Comparison of ENCODE assay signal across 23 cellular contexts in genomic region chr12:69022674-69023073, GRCh38.
DNase-seq lines count a peak whose midpoint lies in the region; ATAC-seq and FAIRE-seq lines count a peak whose summit lies in the region.
"Had no signal": no experiment of that assay in that cellular context is flagged by ENCODE, and none has a peak within 500 bp of the region (broad histone marks: within the 10 kb centered on the region; RNA-seq: fewer than 3 reads in every experiment).

No MANE protein-coding gene starts in this region.

- no peaks in the 10 kb centered on the region; the same call in 1 of the 2 replicates for H3K9me2 ChIP-seq in GM23248 (ENCODE audit: insufficient read depth)

- H3K4me2 ChIP-seq in GM23248 (ENCODE audit: unreplicated experiment), result no peak overlapping the region
- H3K4me2 ChIP-seq: BLaER1, PC-9 had no signal

- H3K27ac Mint-ChIP-seq in activated T-helper 17 cell treated with anti-CD3 and anti-CD28 coated beads, Interleukin-2, amount 50 U/mL, for 72 hours, result no peak overlapping the region
- H3K27ac Mint-ChIP-seq: CD4-positive, CD25-positive, alpha-beta regulatory T cell had no signal

- no peaks in the 10 kb centered on the region for H3K9me3 Mint-ChIP-seq in activated T-helper 17 cell treated with anti-CD3 and anti-CD28 coated beads, Interleukin-2, amount 50 U/mL, for 72 hours

- H3K9me3 ChIP-seq in GM23248 (ENCODE audit: low read depth) (no peaks in the 10 kb centered on the region), small intestine (ENCODE audit: control insufficient read depth, low read depth) (no peaks in the 10 kb centered on the region)
- H3K9me3 ChIP-seq: BLaER1 had no signal

- no peaks in the 10 kb centered on the region for H3K4me1 Mint-ChIP-seq in activated T-helper 17 cell treated with anti-CD3 and anti-CD28 coated beads, Interleukin-2, amount 50 U/mL, for 72 hours
- H3K4me1 Mint-ChIP-seq: CD4-positive, CD25-positive, alpha-beta regulatory T cell had no signal

- H3K36me3 ChIP-seq in GM23248 (ENCODE audit: low read depth) (no peaks in the 10 kb centered on the region), small intestine (ENCODE audit: control insufficient read depth in 2 of 2, insufficient read depth in 2 of 2, low read length in 2 of 2) (no peaks in the 10 kb centered on the region)
- H3K36me3 ChIP-seq: BLaER1 had no signal

- in situ Hi-C loops in Caki2 (cut with HindIII; ENCODE audit: low pct_unique_long_range_greater_than_20kb, low sequenced_read_pairs), result no loop called here
- in situ Hi-C loops in GM23248 (cut with MboI), result no loop called here

- no peak overlapping the region for H3K9ac ChIP-seq in GM23248
- H3K9ac ChIP-seq: BLaER1 had no signal

- H3K27me3 Mint-ChIP-seq in activated T-helper 17 cell treated with anti-CD3 and anti-CD28 coated beads, Interleukin-2, amount 50 U/mL, for 72 hours, result peaks cover 10% of the 10 kb centered on the region

- H3K27ac ChIP-seq in GM23248 (no peak overlapping the region), small intestine (ENCODE audit: low read depth in 1 of 2, low read length in 1 of 2) (no peak overlapping the region)
- H3K27ac ChIP-seq: BLaER1, PC-9, RWPE1 had no signal

- WGBS in GM23248 (ENCODE audit: low coverage in 1 of 2, low lambda C conversion rate in 2 of 2, missing lambda C conversion rate in 2 of 2), 2 experiments, result 96 to 97% methylated on average over 4 of the region's 4 CpGs
- 85 to 92% (median 89%) methylated on average over 4 of the region's 4 CpGs for whole genome bisulfite sequencing in small intestine, 3 donors

- no peaks in the 10 kb centered on the region for H3K36me3 Mint-ChIP-seq in activated T-helper 17 cell treated with anti-CD3 and anti-CD28 coated beads, Interleukin-2, amount 50 U/mL, for 72 hours (ENCODE audit: low read depth)
- H3K36me3 Mint-ChIP-seq: CD4-positive, CD25-positive, alpha-beta regulatory T cell had no signal

- H4K20me1 ChIP-seq in GM23248 (ENCODE audit: insufficient read depth), result no peaks in the 10 kb centered on the region
- H4K20me1 ChIP-seq: BLaER1 had no signal

- no peak for FAIRE-seq in small intestine (lab: Jason Lieb, UNC)
- FAIRE-seq: A204.1, GM12878 had no signal

- peaks cover 19% of the 10 kb centered on the region; the same call in 1 of the 2 replicates for H3F3A ChIP-seq in GM23248 (ENCODE audit: insufficient read depth)

- H3K27me3 ChIP-seq in GM23248 (replicated peaks; ENCODE audit: insufficient read depth), result no peaks in the 10 kb centered on the region
- H3K27me3 ChIP-seq in small intestine (ENCODE audit: control insufficient read depth in 2 of 2, insufficient read depth in 2 of 2, low read length in 2 of 2), result no peaks in the 10 kb centered on the region
- H3K27me3 ChIP-seq: BLaER1 had no signal

- no peaks in the 10 kb centered on the region for H3K79me2 ChIP-seq in GM23248 (ENCODE audit: insufficient read depth)

- DNase-seq in Caki2 (ENCODE audit: low read depth) (peak; percentile 41), GM23248 (peak; percentile 36), small intestine (peak; percentile 7), Right ventricle myocardium superior (no peak)
- DNase-seq: CD4-positive, CD25-positive, alpha-beta regulatory T cell; DMS53; GDM1; NCI-H1092; NCI-H1417 treated with DMSO at 0.1 percent for 48 hours; NCI-H1694 treated with DMSO at 0.1 percent for 48 hours; NCI-H2081; NCI-H2227 treated with DMSO at 0.1 percent for 48 hours; NCI-H526 treated with DMSO at 0.1 percent for 48 hours; PC-9; SHP77 treated with DMSO at 0.1 percent for 48 hours had no signal

- intact Hi-C loops in Right ventricle myocardium superior (cut with DNase I), result no loop called here

- peaks cover 21% of the 10 kb centered on the region for H3K4me1 ChIP-seq in GM23248 (ENCODE audit: insufficient read depth)
- H3K4me1 ChIP-seq in small intestine (ENCODE audit: control insufficient read depth in 2 of 2, insufficient read depth in 1 of 2, low read depth in 1 of 2, low read length in 1 of 2), result no peaks in the 10 kb centered on the region
- H3K4me1 ChIP-seq: BLaER1 had no signal

- ATAC-seq in activated T-helper 17 cell treated with anti-CD3 and anti-CD28 coated beads, Interleukin-2, amount 50 U/mL, for 72 hours (replicated peaks), result peak; percentile 24
- ATAC-seq in GM21576 (IDR thresholded peaks at IDR 0.05; ENCODE audit: unreplicated experiment) (no peak), Right ventricle myocardium superior (ENCODE audit: poor library complexity) (no peak), HG03521 (IDR thresholded peaks at IDR 0.05; ENCODE audit: unreplicated experiment) (no peak)
- ATAC-seq: GM12878, HCT116 had no signal

- H3K4me3 Mint-ChIP-seq in activated T-helper 17 cell treated with anti-CD3 and anti-CD28 coated beads, Interleukin-2, amount 50 U/mL, for 72 hours, result no peak overlapping the region
- H3K4me3 Mint-ChIP-seq: CD4-positive, CD25-positive, alpha-beta regulatory T cell had no signal

- no peak overlapping the region for H3K4me3 ChIP-seq in GM23248
- H3K4me3 ChIP-seq in small intestine (ENCODE audit: low read depth in 1 of 2, low read length in 2 of 2), result no peak overlapping the region
- H3K4me3 ChIP-seq: BLaER1, GM12878, PC-9 had no signal

- H2AFZ ChIP-seq in GM23248, result no peak overlapping the region
- H2AFZ ChIP-seq: PC-9 had no signal
